In the genomic region with DNA sequence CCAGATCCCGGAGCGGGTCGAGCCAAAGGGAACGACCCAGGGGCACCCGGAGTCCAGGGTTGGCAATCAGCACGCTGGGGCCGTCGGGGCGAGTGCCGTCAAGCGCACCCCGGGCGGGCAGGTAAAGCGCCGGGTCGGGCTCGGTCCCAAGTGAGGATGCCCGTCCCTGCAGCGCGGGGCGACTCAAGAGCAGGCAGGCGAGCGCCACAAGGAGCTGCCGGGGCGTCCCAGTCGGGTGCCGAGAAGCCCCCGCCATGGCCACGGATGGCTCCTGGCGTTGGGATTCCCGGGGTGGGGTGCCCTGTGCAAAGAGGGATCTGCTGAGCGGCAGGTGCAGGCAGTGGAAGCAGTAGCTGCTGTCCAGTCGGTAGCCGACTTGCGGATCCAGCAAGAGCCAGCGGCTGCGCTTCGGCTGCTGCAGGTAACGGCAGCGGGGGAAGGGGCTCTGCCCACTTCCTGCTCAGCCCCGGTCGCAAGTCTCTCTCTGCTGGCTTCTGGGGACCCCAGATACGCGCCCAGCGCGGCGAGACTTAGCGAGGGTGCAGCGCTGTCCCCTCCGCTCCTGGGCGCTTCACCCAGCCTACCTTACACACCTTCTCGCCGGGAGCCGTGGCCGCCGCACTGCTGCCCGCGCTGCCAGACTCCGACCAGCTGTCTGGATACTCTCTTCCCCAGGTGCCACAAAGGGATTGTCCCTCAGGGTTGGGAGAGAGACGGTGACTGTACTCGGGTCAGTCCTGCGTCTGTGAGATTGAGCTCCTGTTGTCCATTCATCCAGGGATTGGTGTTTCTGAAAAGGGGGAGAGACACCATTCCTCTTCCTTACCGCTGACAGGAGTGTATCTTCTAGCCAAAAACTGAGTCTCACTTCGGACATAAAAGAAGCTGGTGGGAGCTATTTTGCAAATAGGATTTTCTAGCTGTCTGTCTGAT, we compare ENCODE assay signal across 9 cellular contexts. TPM values are rescaled to one million over a fixed set of nuclear protein-coding genes. Genes with fewer than 3 reads are reported as not detected.
A peak's percentile ranks its signal among the peaks of the same experiment; 100 is the strongest.
DNase-seq lines count a peak whose midpoint lies in the region; ATAC-seq and TF ChIP-seq lines count a peak whose summit lies in the region.
"Had no signal": no experiment of that assay in that cellular context is flagged by ENCODE, and none has a peak within 500 bp of the region (broad histone marks: within the 10 kb centered on the region; RNA-seq: fewer than 3 reads in every experiment).

Gene FREM3 (minus strand): TSS at position 256 of the 933 bp plus-strand sequence. CDS start 0 bp downstream, at position 256.

- POLR2A ChIA-PET in WTC11 (lab: Charles Lee): interaction anchor here (0.6 to 0.7 kb wide), 2 partner anchors 283 to 284 kb away, joined by 3 to 6 read pairs; no protein-coding TSS in a partner anchor

- peak within 1 kb of the TSS; percentile 87 for H3K4me2 ChIP-seq in hepatocyte
- peak within 1 kb of the TSS; percentile 12 for H3K4me2 ChIP-seq in smooth muscle cell

- H3K36me3 ChIP-seq in hepatocyte (replicated peaks; ENCODE audit: insufficient read depth, low read depth) (no peaks in the 10 kb centered on the region), smooth muscle cell (ENCODE audit: low read depth) (no peaks in the 10 kb centered on the region)

- TF ChIP-seq CTCF in WTC11 (IDR thresholded peaks at IDR 0.05) (no peak), hepatocyte (IDR thresholded peaks at IDR 0.05; ENCODE audit: poor library complexity) (no peak), smooth muscle cell (IDR thresholded peaks at IDR 0.05; ENCODE audit: borderline replicate concordance, insufficient read depth, poor library complexity, severe bottlenecking) (no peak)

- H3K79me2 ChIP-seq in hepatocyte: no peaks in the 10 kb centered on the region
- no peaks in the 10 kb centered on the region for H3K79me2 ChIP-seq in smooth muscle cell (ENCODE audit: low read depth)

- 1% methylated on average over 64 of the region's 64 CpGs for whole genome bisulfite sequencing in hepatocyte (ENCODE audit: low lambda C conversion rate, missing lambda C conversion rate)
- WGBS in smooth muscle cell (ENCODE audit: low lambda C conversion rate): 4% methylated on average over 64 of the region's 64 CpGs

- no peaks in the 10 kb centered on the region for H3K36me3 Mint-ChIP-seq in WTC11

- no peaks in the 10 kb centered on the region for H3K9me3 ChIP-seq in hepatocyte (ENCODE audit: low read depth)
- no peaks in the 10 kb centered on the region for H3K9me3 ChIP-seq in smooth muscle cell (replicated peaks; ENCODE audit: low read depth)

- H3K27me3 ChIP-seq in hepatocyte: peaks cover 61% of the 10 kb centered on the region
- peaks cover 68% of the 10 kb centered on the region for H3K27me3 ChIP-seq in smooth muscle cell (ENCODE audit: low read depth)

- H3K4me3 ChIP-seq in hepatocyte (peak within 1 kb of the TSS; percentile 13), smooth muscle cell (peak within 1 kb of the TSS; percentile 13)

- H4K20me1 ChIP-seq in hepatocyte (ENCODE audit: insufficient read depth, poor library complexity, severe bottlenecking): no peaks in the 10 kb centered on the region
- H4K20me1 ChIP-seq in smooth muscle cell (ENCODE audit: low read depth): no peaks in the 10 kb centered on the region

- H2AFZ ChIP-seq in hepatocyte (peak within 1 kb of the TSS; percentile 35), smooth muscle cell (ENCODE audit: low read depth) (no peak within 1 kb of the TSS)

- peaks cover 14% of the 10 kb centered on the region for H3K9me3 Mint-ChIP-seq in WTC11

- H3K27ac Mint-ChIP-seq in WTC11: no peak within 1 kb of the TSS

- ATAC-seq in WTC11: peak; percentile 72

- H3K27ac ChIP-seq in hepatocyte (no peak within 1 kb of the TSS), smooth muscle cell (ENCODE audit: low read depth) (no peak within 1 kb of the TSS)
- H3K27ac ChIP-seq: 22Rv1 had no signal

- in situ Hi-C loops in G401 (cut with HindIII; ENCODE audit: low sequenced_read_pairs): no loop called here

- peaks cover 61% of the 10 kb centered on the region for H3K27me3 Mint-ChIP-seq in WTC11 (ENCODE audit: low read depth)

- no peaks in the 10 kb centered on the region for H3F3A ChIP-seq in smooth muscle cell (ENCODE audit: low read depth)

- DNase-seq in NCI-H1105 treated with DMSO at 0.1 percent for 48 hours (lab: John Stamatoyannopoulos, UW) (peak; percentile 26), NCI-H1105 (lab: John Stamatoyannopoulos, UW) (no peak), WTC11 (ENCODE audit: low spot score) (peak; percentile 51), hepatocyte (ENCODE audit: low spot score) (peak; percentile 16), smooth muscle cell (lab: John Stamatoyannopoulos, UW; ENCODE audit: unreplicated experiment) (no peak), NCI-H128 (lab: John Stamatoyannopoulos, UW; ENCODE audit: unreplicated experiment) (no peak), dedifferentiated amniotic fluid mesenchymal stem cell (ENCODE audit: extremely low spot score) (no peak), G401 (ENCODE audit: low spot score) (no peak)

- H3K9ac ChIP-seq in smooth muscle cell (ENCODE audit: low read depth): no peak within 1 kb of the TSS

- H3K4me1 ChIP-seq in hepatocyte (ENCODE audit: insufficient read depth) (no peaks in the 10 kb centered on the region), smooth muscle cell (ENCODE audit: low read depth) (no peaks in the 10 kb centered on the region)

- H3K9me2 ChIP-seq in hepatocyte (replicated peaks; ENCODE audit: insufficient read depth): no peaks in the 10 kb centered on the region

- H3K4me1 Mint-ChIP-seq in WTC11: peaks cover 5% of the 10 kb centered on the region; the same call in 1 of the 2 replicates

- CTCF ChIA-PET in WTC11 (lab: Charles Lee): interaction anchor here (1.2 kb wide), 1 partner anchor 142 kb away, joined by 9 read pairs; no protein-coding TSS in a partner anchor

- H3K4me3 Mint-ChIP-seq in WTC11: peak within 1 kb of the TSS; percentile 81

TF ChIP-seq in WTC11, 78 proteins besides CTCF, POLR2A, EP300 and RAD21 (continues in another document):
- TF ChIP-seq SMAD3 (CRISPR knock-in tag; IDR thresholded peaks at IDR 0.05; ENCODE audit: borderline replicate concordance): no peak
- TF ChIP-seq MXD4 (CRISPR knock-in tag; IDR thresholded peaks at IDR 0.05; ENCODE audit: borderline replicate concordance): no peak
- TF ChIP-seq, protein P1, sequence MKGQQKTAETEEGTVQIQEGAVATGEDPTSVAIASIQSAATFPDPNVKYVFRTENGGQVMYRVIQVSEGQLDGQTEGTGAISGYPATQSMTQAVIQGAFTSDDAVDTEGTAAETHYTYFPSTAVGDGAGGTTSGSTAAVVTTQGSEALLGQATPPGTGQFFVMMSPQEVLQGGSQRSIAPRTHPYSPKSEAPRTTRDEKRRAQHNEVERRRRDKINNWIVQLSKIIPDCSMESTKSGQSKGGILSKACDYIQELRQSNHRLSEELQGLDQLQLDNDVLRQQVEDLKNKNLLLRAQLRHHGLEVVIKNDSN (CRISPR knock-in tag; IDR thresholded peaks at IDR 0.05): no peak
- no peak for TF ChIP-seq TEAD4 (CRISPR knock-in tag; IDR thresholded peaks at IDR 0.05)
- TF ChIP-seq HMGXB4 (CRISPR knock-in tag; IDR thresholded peaks at IDR 0.05): no peak; the same call in 1 of the 2 replicates
- TF ChIP-seq, protein P2, sequence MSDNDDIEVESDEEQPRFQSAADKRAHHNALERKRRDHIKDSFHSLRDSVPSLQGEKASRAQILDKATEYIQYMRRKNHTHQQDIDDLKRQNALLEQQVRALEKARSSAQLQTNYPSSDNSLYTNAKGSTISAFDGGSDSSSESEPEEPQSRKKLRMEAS (CRISPR knock-in tag; IDR thresholded peaks at IDR 0.05): peak; percentile 12; the same call in 1 of the 2 replicates
- no peak for TF ChIP-seq ZNF396 (CRISPR knock-in tag; IDR thresholded peaks at IDR 0.05; ENCODE audit: borderline replicate concordance)
- TF ChIP-seq ZNF121 (CRISPR knock-in tag; IDR thresholded peaks at IDR 0.05): 0 out of 2 replicates have a peak, but pooled peaks have one; percentile 18
- no peak for TF ChIP-seq ELF4 (CRISPR knock-in tag; IDR thresholded peaks at IDR 0.05; ENCODE audit: low read depth)
- no peak for TF ChIP-seq ETV6 (CRISPR knock-in tag; IDR thresholded peaks at IDR 0.05)
- TF ChIP-seq TCF7 (CRISPR knock-in tag; IDR thresholded peaks at IDR 0.05; ENCODE audit: low read depth): no peak
- TF ChIP-seq, protein P3, sequence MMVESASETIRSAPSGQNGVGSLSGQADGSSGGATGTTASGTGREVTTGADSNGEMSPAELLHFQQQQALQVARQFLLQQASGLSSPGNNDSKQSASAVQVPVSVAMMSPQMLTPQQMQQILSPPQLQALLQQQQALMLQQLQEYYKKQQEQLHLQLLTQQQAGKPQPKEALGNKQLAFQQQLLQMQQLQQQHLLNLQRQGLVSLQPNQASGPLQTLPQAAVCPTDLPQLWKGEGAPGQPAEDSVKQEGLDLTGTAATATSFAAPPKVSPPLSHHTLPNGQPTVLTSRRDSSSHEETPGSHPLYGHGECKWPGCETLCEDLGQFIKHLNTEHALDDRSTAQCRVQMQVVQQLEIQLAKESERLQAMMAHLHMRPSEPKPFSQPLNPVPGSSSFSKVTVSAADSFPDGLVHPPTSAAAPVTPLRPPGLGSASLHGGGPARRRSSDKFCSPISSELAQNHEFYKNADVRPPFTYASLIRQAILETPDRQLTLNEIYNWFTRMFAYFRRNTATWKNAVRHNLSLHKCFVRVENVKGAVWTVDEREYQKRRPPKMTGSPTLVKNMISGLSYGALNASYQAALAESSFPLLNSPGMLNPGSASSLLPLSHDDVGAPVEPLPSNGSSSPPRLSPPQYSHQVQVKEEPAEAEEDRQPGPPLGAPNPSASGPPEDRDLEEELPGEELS (CRISPR knock-in tag; IDR thresholded peaks at IDR 0.05): 0 out of 2 replicates have a peak, but pooled peaks have one; percentile 21
- no peak for TF ChIP-seq GTF2I (CRISPR knock-in tag; conservative IDR thresholded peaks at IDR 0.05)

RNA-seq across cellular contexts. Expression of gene FREM3, which starts in this region (rescaled TPM):
- total RNA-seq in WTC11 (2021) (0.07 to 0.15 TPM (median 0.07 TPM) in 3 replicates), hepatocyte (0.20 and 0.23 TPM in 2 replicates), smooth muscle cell (not detected in 2 replicates)
- polyA plus RNA-seq in hepatocyte (0.64 TPM in 1 of 2 replicates, not detected in the other), smooth muscle cell (not detected in 2 replicates)
- not detected in 2 replicates for total RNA-seq in G401 (2014; rRNA removed; shearing (Covaris generic))

Comparison
In these comparisons a context has a peak if more than half of its experiments do, and no peak if none do; other contexts are left out.
1. Peak in DNase-seq and ATAC-seq in WTC11; RNA of the gene not detected or under 1 TPM.
2. Peak in DNase-seq, H3K4me3 ChIP-seq and H3K4me2 ChIP-seq in hepatocyte; RNA of the gene not detected or under 1 TPM.